ENCODE assay signal across 12 cellular contexts in the genomic region with DNA sequence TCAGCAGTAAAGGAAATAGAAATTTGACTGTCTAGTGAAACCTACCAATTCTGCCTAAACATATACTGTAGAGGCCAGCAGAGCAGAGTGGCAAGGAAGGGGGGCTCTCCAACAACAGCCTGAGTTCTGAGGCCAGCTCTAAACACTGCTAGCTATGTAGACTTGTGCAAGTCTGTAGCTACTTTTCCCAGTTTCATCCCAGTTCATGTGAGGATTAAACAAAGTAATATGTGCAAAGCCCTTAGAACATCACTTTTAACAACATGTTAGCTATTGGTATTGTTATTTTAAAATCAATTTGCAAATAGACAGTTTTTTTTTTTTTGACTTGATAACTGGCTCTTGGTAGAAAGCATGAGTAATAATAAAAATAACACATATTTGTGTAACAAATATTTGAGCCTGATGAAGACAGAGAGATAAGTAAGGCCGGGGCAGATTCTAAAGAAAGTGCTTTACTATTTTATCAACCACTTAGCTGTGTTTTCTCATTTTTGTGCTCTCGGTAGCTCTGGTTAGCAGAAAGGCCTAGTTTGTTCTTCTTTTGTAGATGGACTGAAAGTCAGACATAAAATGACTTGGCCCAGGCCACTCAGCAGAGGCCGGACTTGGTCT. TPM values are rescaled to one million over a fixed set of nuclear protein-coding genes. Genes with fewer than 3 reads are reported as not detected.
A peak's percentile ranks its signal among the peaks of the same experiment; 100 is the strongest.
DNase-seq lines count a peak whose midpoint lies in the region; ATAC-seq and TF ChIP-seq lines count a peak whose summit lies in the region.
"Had no signal": no experiment of that assay in that cellular context is flagged by ENCODE, and none has a peak within 500 bp of the region (broad histone marks: within the 10 kb centered on the region; RNA-seq: fewer than 3 reads in every experiment).

No MANE protein-coding gene starts in this region.

- no peaks in the 10 kb centered on the region for H3K36me3 Mint-ChIP-seq in mesothelial cell of epicardium

- H3K9me3 Mint-ChIP-seq in mesothelial cell of epicardium: no peaks in the 10 kb centered on the region
- H3K9me3 Mint-ChIP-seq: T-helper 1 cell treated with Interleukin-12 subunit alpha and Interleukin-12 subunit beta and Interleukin-4 antibody, amounts not matched to agents 30 μg/mL and 1 μg/mL, for 36 hours had no signal

- H3K27ac ChIP-seq in heart right ventricle (peak overlapping the region in 6 of 10 donors; percentile 15 to 71 (median 52)), brain microvascular endothelial cell (peak overlapping the region; percentile 36), uterus (peak overlapping the region; percentile 13 to 61), ovary (no peak overlapping the region)
- H3K27ac ChIP-seq: PC-9 had no signal

- H3K27me3 Mint-ChIP-seq in mesothelial cell of epicardium (ENCODE audit: low read depth): no peaks in the 10 kb centered on the region

- H3K4me3 ChIP-seq in heart right ventricle: no peak overlapping the region
- H3K4me3 ChIP-seq in brain microvascular endothelial cell (ENCODE audit: low read depth, low read length): no peak overlapping the region
- H3K4me3 ChIP-seq in uterus: no peak overlapping the region
- no peak overlapping the region for H3K4me3 ChIP-seq in ovary
- H3K4me3 ChIP-seq: PC-9 had no signal

- in situ Hi-C loops in brain microvascular endothelial cell (cut with HindIII; ENCODE audit: low pct_ligation_motif_present, low sequenced_read_pairs): no loop called here

- no peak for TF ChIP-seq EP300 in ovary (IDR thresholded peaks at IDR 0.05)

- H3K4me1 Mint-ChIP-seq in mesothelial cell of epicardium: peaks cover 43% of the 10 kb centered on the region

- TF ChIP-seq POLR2A in uterus (IDR thresholded peaks at IDR 0.05) (no peak), ovary (IDR thresholded peaks at IDR 0.05) (no peak)

- H3K9me3 ChIP-seq in heart right ventricle: no peaks in the 10 kb centered on the region
- no peaks in the 10 kb centered on the region for H3K9me3 ChIP-seq in uterus
- no peaks in the 10 kb centered on the region for H3K9me3 ChIP-seq in ovary

- intact Hi-C loops in heart right ventricle (cut with DNase I) (no loop called here), cardiac septum (cut with DNase I) (loop anchor here (2.0 kb wide), 1 partner anchor 56 kb away; no protein-coding TSS in a partner anchor), uterus (cut with DNase I; ENCODE audit: low total_unique reads) (no loop called here), ovary (cut with DNase I) (no loop called here)

- no peak overlapping the region for H3K4me3 Mint-ChIP-seq in mesothelial cell of epicardium
- H3K4me3 Mint-ChIP-seq: T-helper 1 cell treated with Interleukin-12 subunit alpha and Interleukin-12 subunit beta and Interleukin-4 antibody, amounts not matched to agents 30 μg/mL and 1 μg/mL, for 36 hours had no signal

- H3K36me3 ChIP-seq in heart right ventricle (no peaks in the 10 kb centered on the region), brain microvascular endothelial cell (replicated peaks) (no peaks in the 10 kb centered on the region), uterus (no peaks in the 10 kb centered on the region), ovary (no peaks in the 10 kb centered on the region)

- ATAC-seq in heart right ventricle: no peak
- ATAC-seq in HG03571 (IDR thresholded peaks at IDR 0.05; ENCODE audit: unreplicated experiment): no peak

- H3K27me3 ChIP-seq in heart right ventricle (no peaks in the 10 kb centered on the region), brain microvascular endothelial cell (replicated peaks) (no peaks in the 10 kb centered on the region), uterus (no peaks in the 10 kb centered on the region), ovary (no peaks in the 10 kb centered on the region)

- no peak for DNase-seq in heart right ventricle
- no peak for DNase-seq in cardiac septum (ENCODE audit: low spot score)
- DNase-seq in brain microvascular endothelial cell: peak; percentile 14
- no peak for DNase-seq in mesothelial cell of epicardium (ENCODE audit: low spot score in 2 of 2, unreplicated experiment in 2 of 2)
- DNase-seq in uterus: no peak
- no peak for DNase-seq in ovary
- no peak for DNase-seq in HT-29 (ENCODE audit: low spot score)
- DNase-seq: activated CD4-positive, alpha-beta T cell treated with anti-CD3 and anti-CD28 coated beads, Interleukin-2, amount 50 U/mL, for 4 hours; NCI-H2227 treated with DMSO at 0.1 percent for 48 hours; PC-9 had no signal

- peaks cover 7 to 76% (median 48%) of the 10 kb centered on the region in 9 donors for H3K4me1 ChIP-seq in heart right ventricle
- peaks cover 0 to 4% of the 10 kb centered on the region in 2 donors for H3K4me1 ChIP-seq in uterus
- peaks cover 10% of the 10 kb centered on the region for H3K4me1 ChIP-seq in ovary (ENCODE audit: insufficient read depth)

- peak overlapping the region; percentile 85 for H3K27ac Mint-ChIP-seq in mesothelial cell of epicardium
- H3K27ac Mint-ChIP-seq: T-helper 1 cell treated with Interleukin-12 subunit alpha and Interleukin-12 subunit beta and Interleukin-4 antibody, amounts not matched to agents 30 μg/mL and 1 μg/mL, for 36 hours had no signal

- TF ChIP-seq CTCF in heart right ventricle (IDR thresholded peaks at IDR 0.05) (no peak), brain microvascular endothelial cell (IDR thresholded peaks at IDR 0.05; ENCODE audit: low read depth, low read length, missing control alignments) (no peak), mesothelial cell of epicardium (IDR thresholded peaks at IDR 0.05; ENCODE audit: unreplicated experiment) (no peak), uterus (IDR thresholded peaks at IDR 0.05) (no peak), ovary (IDR thresholded peaks at IDR 0.05) (no peak)

- WGBS in heart right ventricle, 2 donors: 69 to 88% methylated on average over 3 of the region's 3 CpGs
- 36 to 51% (median 40%) methylated on average over 3 of the region's 3 CpGs for WGBS in ovary, 3 donors

RNA-seq across cellular contexts. Expression of a gene that starts 9.3 kb away (rescaled TPM):
- total RNA-seq in heart right ventricle (10 to 100 TPM; 12.4 to 17.2 (median 14.0) TPM), cardiac septum (13.8 TPM), mesothelial cell of epicardium (20.0 to 22.4 TPM (median 20.4 TPM) in 3 replicates), uterus (10 to 100 TPM in 1 of 4 donors, 1 to 10 TPM in 3; 5.6 to 30.5 (median 8.3) TPM), ovary (10 to 100 TPM in 6 of 7 donors, 1 to 10 TPM in 1; 7.8 to 21.7 (median 12.6) TPM)
- polyA plus RNA-seq in heart right ventricle (10 to 100 TPM; 13.9 to 15.2 TPM), ovary (10 to 100 TPM in 1 of 2 donors, 1 to 10 TPM in 1; 3.9 to 16.5 TPM)
- total RNA-seq in HT-29 (2014; rRNA removed; shearing (Covaris generic)): 14.5 and 24.7 TPM in 2 replicates

RNA-seq across cellular contexts. Expression of a gene that starts 58.1 kb away (rescaled TPM):
- 100 to 1,000 TPM in 1 of 10 donors, 10 to 100 TPM in 9; 64.0 to 102 (median 68.2) TPM for total RNA-seq in heart right ventricle
- polyA plus RNA-seq in heart right ventricle: 10 to 100 TPM; 48.6 to 81.5 TPM
- 64.9 TPM for total RNA-seq in cardiac septum
- total RNA-seq in mesothelial cell of epicardium: 198 to 200 TPM (median 199 TPM) in 3 replicates
- total RNA-seq in uterus: 100 to 1,000 TPM in 2 of 4 donors, 10 to 100 TPM in 2; 67.6 to 155 (median 95.2) TPM
- 100 to 1,000 TPM in 6 of 7 donors, 10 to 100 TPM in 1; 67.2 to 133 (median 114) TPM for total RNA-seq in ovary
- polyA plus RNA-seq in ovary: 100 to 1,000 TPM in 1 of 2 donors, 10 to 100 TPM in 1; 62.3 to 185 TPM
- total RNA-seq in HT-29 (2014; rRNA removed; shearing (Covaris generic)): 430 and 463 TPM in 2 replicates

Comparison
In these comparisons a context has a peak if more than half of its experiments do, and no peak if none do; other contexts are left out.
1. H3K27ac ChIP-seq: peak in heart right ventricle (6 of 10), brain microvascular endothelial cell (single experiment) and uterus (2 of 2); none in ovary (0 of 2).